ENCODE assay signal across 9 cellular contexts in the genomic region with DNA sequence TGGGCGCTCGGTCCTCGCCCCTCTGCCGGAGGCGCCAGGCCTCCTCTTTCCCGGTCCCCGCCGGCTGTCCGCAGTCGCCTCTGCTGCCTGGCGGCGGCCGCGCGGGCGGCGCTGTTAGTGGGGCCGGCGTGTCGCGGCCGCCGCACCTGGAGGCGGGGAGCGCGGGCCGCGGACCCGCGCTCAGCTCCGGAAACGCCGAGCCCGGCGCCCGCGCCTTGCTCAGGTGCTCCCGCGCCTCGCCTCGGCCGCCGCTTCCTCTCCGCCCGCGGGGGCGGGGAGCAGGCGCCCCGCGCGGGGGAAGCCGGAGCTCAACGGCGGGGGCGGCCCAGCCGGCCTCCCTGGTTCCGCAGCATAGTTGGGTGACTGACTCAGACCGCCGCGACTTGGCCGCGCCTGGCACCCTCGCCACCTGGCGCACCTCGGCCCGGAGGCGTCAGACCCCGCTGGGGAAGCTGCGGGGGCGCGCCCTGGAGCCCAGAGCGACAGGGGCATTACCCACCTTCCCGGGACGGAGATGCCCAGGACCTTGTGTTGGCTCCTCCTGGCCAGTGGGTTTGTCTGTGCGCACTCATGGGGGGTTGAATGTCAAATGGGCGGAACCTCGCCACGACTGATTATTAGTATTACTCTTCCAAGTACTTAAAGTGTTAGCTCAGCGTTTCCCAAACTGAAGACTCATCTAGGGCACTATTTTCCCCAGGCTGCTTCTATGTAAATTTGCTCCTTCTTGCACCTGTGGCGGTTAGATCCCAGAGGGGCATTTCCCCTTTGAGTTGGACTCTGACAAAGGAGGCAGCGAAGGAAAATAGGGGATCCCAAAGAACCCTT. TPM values are rescaled to one million over a fixed set of nuclear protein-coding genes. Genes with fewer than 3 reads are reported as not detected.
A peak's percentile ranks its signal among the peaks of the same experiment; 100 is the strongest.
DNase-seq lines count a peak whose midpoint lies in the region; ATAC-seq, FAIRE-seq and TF ChIP-seq lines count a peak whose summit lies in the region.
"Had no signal": no experiment of that assay in that cellular context is flagged by ENCODE, and none has a peak within 500 bp of the region (broad histone marks: within the 10 kb centered on the region; RNA-seq: fewer than 3 reads in every experiment).

A gene with protein sequence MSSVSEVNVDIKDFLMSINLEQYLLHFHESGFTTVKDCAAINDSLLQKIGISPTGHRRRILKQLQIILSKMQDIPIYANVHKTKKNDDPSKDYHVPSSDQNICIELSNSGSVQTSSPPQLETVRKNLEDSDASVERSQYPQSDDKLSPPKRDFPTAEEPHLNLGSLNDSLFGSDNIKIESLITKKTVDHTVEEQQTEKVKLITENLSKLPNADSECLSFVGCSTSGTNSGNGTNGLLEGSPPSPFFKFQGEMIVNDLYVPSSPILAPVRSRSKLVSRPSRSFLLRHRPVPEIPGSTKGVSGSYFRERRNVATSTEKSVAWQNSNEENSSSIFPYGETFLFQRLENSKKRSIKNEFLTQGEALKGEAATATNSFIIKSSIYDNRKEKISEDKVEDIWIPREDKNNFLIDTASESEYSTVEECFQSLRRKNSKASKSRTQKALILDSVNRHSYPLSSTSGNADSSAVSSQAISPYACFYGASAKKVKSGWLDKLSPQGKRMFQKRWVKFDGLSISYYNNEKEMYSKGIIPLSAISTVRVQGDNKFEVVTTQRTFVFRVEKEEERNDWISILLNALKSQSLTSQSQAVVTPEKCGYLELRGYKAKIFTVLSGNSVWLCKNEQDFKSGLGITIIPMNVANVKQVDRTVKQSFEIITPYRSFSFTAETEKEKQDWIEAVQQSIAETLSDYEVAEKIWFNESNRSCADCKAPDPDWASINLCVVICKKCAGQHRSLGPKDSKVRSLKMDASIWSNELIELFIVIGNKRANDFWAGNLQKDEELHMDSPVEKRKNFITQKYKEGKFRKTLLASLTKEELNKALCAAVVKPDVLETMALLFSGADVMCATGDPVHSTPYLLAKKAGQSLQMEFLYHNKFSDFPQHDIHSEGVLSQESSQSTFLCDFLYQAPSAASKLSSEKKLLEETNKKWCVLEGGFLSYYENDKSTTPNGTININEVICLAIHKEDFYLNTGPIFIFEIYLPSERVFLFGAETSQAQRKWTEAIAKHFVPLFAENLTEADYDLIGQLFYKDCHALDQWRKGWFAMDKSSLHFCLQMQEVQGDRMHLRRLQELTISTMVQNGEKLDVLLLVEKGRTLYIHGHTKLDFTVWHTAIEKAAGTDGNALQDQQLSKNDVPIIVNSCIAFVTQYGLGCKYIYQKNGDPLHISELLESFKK (N-terminal part only) (minus strand): TSS at position 258 of the 828 bp plus-strand sequence. CDS start 15,028 bp downstream, outside the sequence.

- BruUV-seq in endothelial cell of umbilical vein (replicated peaks; lab: Mats Ljungman, UMichigan) = no TSS peak

- FAIRE-seq in endothelial cell of umbilical vein (lab: Jason Lieb, UNC) = no peak
- FAIRE-seq: G401.6 had no signal

- dilution Hi-C loops in endothelial cell of umbilical vein (cut with MboI; ENCODE audit: extremely low pct_ligation_motif_present, low sequenced_read_pairs) = no loop called here

- H3K9me1 ChIP-seq in endothelial cell of umbilical vein (replicated peaks; ENCODE audit: control insufficient read depth, extremely low read depth, insufficient read depth, low read length) = no peaks in the 10 kb centered on the region

- no peaks in the 10 kb centered on the region for H4K20me1 ChIP-seq in endothelial cell of umbilical vein (replicated peaks; ENCODE audit: control insufficient read depth, extremely low read depth, insufficient read depth, low read length)

- ATAC-seq in HG02885 (IDR thresholded peaks at IDR 0.05; ENCODE audit: poor library complexity, unreplicated experiment) = peak; percentile 71

- H3K79me2 ChIP-seq in endothelial cell of umbilical vein (ENCODE audit: control insufficient read depth, insufficient read depth, low read length) = no peaks in the 10 kb centered on the region

- peak within 1 kb of the TSS; percentile 72 for H3K4me2 ChIP-seq in endothelial cell of umbilical vein (ENCODE audit: insufficient read depth, low read length)

- peaks cover 3% of the 10 kb centered on the region for H3K4me1 ChIP-seq in endothelial cell of umbilical vein (ENCODE audit: control insufficient read depth, extremely low read depth, insufficient read depth, low read length)
- H3K4me1 ChIP-seq in muscle layer of duodenum (ENCODE audit: control insufficient read depth in 1 of 2, insufficient read depth in 2 of 2, low read length in 2 of 2) = peaks cover 0 to 4% of the 10 kb centered on the region in 2 donors

- peak within 1 kb of the TSS; percentile 33 to 43 (median 37) for H3K4me3 ChIP-seq in endothelial cell of umbilical vein (replicated peaks in 1 of 3; ENCODE audit: insufficient read depth in 1 of 3, low read depth in 1 of 3, low read length in 3 of 3)
- H3K4me3 ChIP-seq in muscle layer of duodenum (ENCODE audit: low read depth in 1 of 2, low read length in 2 of 2) = peak within 1 kb of the TSS; percentile 75 to 76

- H3K9ac ChIP-seq in endothelial cell of umbilical vein (replicated peaks; ENCODE audit: extremely low read depth, insufficient read depth, low read length) = no peak within 1 kb of the TSS

- H3K36me3 ChIP-seq in endothelial cell of umbilical vein (ENCODE audit: control insufficient read depth in 2 of 2, extremely low read depth in 1 of 2, insufficient read depth in 2 of 2, low read length in 2 of 2) (no peaks in the 10 kb centered on the region), muscle layer of duodenum (ENCODE audit: control insufficient read depth in 1 of 2, insufficient read depth in 2 of 2, low read length in 2 of 2) (no peaks in the 10 kb centered on the region)

- POLR2A ChIA-PET in endothelial cell of umbilical vein (lab: Charles Lee) = interaction anchor here (0.6 kb wide), 1 partner anchor 52 kb away, joined by 7 read pairs; no protein-coding TSS in a partner anchor

- H3K27me3 ChIP-seq in endothelial cell of umbilical vein (ENCODE audit: control insufficient read depth in 2 of 2, insufficient read depth in 2 of 2, low read length in 2 of 2) (peaks cover 4 to 5% of the 10 kb centered on the region in 2 experiments), muscle layer of duodenum (ENCODE audit: low read depth, low read length) (no peaks in the 10 kb centered on the region)

- intact Hi-C loops in endothelial cell of umbilical vein (cut with micrococcal nuclease) = no loop called here

- H2AFZ ChIP-seq in endothelial cell of umbilical vein (ENCODE audit: low read depth, low read length) = peak within 1 kb of the TSS; percentile 27

- no peak for TF ChIP-seq CTCF in endothelial cell of umbilical vein (IDR thresholded peaks at IDR 0.05; ENCODE audit: extremely low read depth in 1 of 2, insufficient read depth in 1 of 2, low read depth in 1 of 2, low read length in 2 of 2)

- H3K9me3 ChIP-seq in endothelial cell of umbilical vein (replicated peaks; ENCODE audit: control insufficient read depth, insufficient read depth, low read length) = no peaks in the 10 kb centered on the region
- H3K9me3 ChIP-seq in muscle layer of duodenum (ENCODE audit: control insufficient read depth in 1 of 2, low read length in 2 of 2) = no peaks in the 10 kb centered on the region

- H3K27ac ChIP-seq in endothelial cell of umbilical vein (ENCODE audit: insufficient read depth, low read depth, low read length) = no peak within 1 kb of the TSS
- peak within 1 kb of the TSS; percentile 80 for H3K27ac ChIP-seq in muscle layer of duodenum (ENCODE audit: low read length)

- CTCF ChIA-PET in endothelial cell of umbilical vein (lab: Charles Lee) = no interaction called here

- no peak for TF ChIP-seq POLR2A in endothelial cell of umbilical vein (IDR thresholded peaks at IDR 0.05; ENCODE audit: low read depth, low read length)

- DNase-seq in NCI-H2227 (lab: John Stamatoyannopoulos, UW; ENCODE audit: unreplicated experiment) (peak; percentile 1), NCI-H2227 treated with DMSO at 0.1 percent for 48 hours (lab: John Stamatoyannopoulos, UW) (no peak), NCI-H510A treated with DMSO at 0.1 percent for 48 hours (lab: John Stamatoyannopoulos, UW) (peak; percentile 49), endothelial cell of umbilical vein (ENCODE audit: low read depth, low spot score) (no peak)
- peak; percentile 47 to 57 (median 57) for DNase-seq in activated CD8-positive, alpha-beta memory T cell treated with anti-CD3 and anti-CD28 coated beads for 48 hours (ENCODE audit: low read depth in 2 of 3, low spot score in 2 of 3)
- DNase-seq in stimulated activated CD8-positive, alpha-beta memory T cell treated with anti-CD3 and anti-CD28 coated beads, Interleukin-7, amount 100 ng/mL, for 4 hours (ENCODE audit: low read depth in 2 of 2) = peak; percentile 64 to 87

TF ChIP-seq in endothelial cell of umbilical vein, 7 proteins besides CTCF, POLR2A, EP300 and RAD21:
- TF ChIP-seq POLR2AphosphoS5 (IDR thresholded peaks at IDR 0.05; ENCODE audit: insufficient read depth, low read depth, low read length) (no peak), EZH2 (IDR thresholded peaks at IDR 0.05; ENCODE audit: borderline replicate concordance, low read depth, low read length, severe bottlenecking) (no peak), GATA2 (IDR thresholded peaks at IDR 0.05; ENCODE audit: insufficient read depth, insufficient read length, low read depth, low read length) (no peak)

RNA-seq across cellular contexts. Expression of the gene that starts here (rescaled TPM):
- 0.16 TPM in 1 of 2 replicates, not detected in the other for total RNA-seq in endothelial cell of umbilical vein
- polyA plus RNA-seq in endothelial cell of umbilical vein = 0.02 TPM in 1 of 2 replicates, not detected in the other
- 0.01 and 0.03 TPM in 2 replicates for polyA plus RNA-seq in endothelial cell of umbilical vein (2011; cell fraction: cytosol; rRNA removed)
- 0.08 and 0.11 TPM in 2 replicates for polyA plus RNA-seq in endothelial cell of umbilical vein (2011; cell fraction: nucleus; rRNA removed)
- not detected in 2 replicates for polyA plus RNA-seq in endothelial cell of umbilical vein (2012)
- polyA minus RNA-seq in endothelial cell of umbilical vein = 0.41 TPM in 1 of 2 replicates, not detected in the other
- polyA minus RNA-seq in endothelial cell of umbilical vein (2011; cell fraction: cytosol; rRNA and poly(A)+ RNA removed) = 8.6 TPM
- 0.24 and 0.96 TPM in 2 replicates for polyA minus RNA-seq in endothelial cell of umbilical vein (2011; cell fraction: nucleus; rRNA and poly(A)+ RNA removed)

Comparison
In these comparisons a context has a peak if more than half of its experiments do, and no peak if none do; other contexts are left out.
1. DNase-seq: peak in NCI-H2227 (single experiment), NCI-H510A treated with DMSO at 0.1 percent for 48 hours (single experiment), activated CD8-positive, alpha-beta memory T cell treated with anti-CD3 and anti-CD28 coated beads for 48 hours (3 of 3) and stimulated activated CD8-positive, alpha-beta memory T cell treated with anti-CD3 and anti-CD28 coated beads, Interleukin-7, amount 100 ng/mL, for 4 hours (2 of 2); none in NCI-H2227 treated with DMSO at 0.1 percent for 48 hours (single experiment) and endothelial cell of umbilical vein (single experiment).